8 cellular contexts compared by ENCODE assay signal in the genomic region with DNA sequence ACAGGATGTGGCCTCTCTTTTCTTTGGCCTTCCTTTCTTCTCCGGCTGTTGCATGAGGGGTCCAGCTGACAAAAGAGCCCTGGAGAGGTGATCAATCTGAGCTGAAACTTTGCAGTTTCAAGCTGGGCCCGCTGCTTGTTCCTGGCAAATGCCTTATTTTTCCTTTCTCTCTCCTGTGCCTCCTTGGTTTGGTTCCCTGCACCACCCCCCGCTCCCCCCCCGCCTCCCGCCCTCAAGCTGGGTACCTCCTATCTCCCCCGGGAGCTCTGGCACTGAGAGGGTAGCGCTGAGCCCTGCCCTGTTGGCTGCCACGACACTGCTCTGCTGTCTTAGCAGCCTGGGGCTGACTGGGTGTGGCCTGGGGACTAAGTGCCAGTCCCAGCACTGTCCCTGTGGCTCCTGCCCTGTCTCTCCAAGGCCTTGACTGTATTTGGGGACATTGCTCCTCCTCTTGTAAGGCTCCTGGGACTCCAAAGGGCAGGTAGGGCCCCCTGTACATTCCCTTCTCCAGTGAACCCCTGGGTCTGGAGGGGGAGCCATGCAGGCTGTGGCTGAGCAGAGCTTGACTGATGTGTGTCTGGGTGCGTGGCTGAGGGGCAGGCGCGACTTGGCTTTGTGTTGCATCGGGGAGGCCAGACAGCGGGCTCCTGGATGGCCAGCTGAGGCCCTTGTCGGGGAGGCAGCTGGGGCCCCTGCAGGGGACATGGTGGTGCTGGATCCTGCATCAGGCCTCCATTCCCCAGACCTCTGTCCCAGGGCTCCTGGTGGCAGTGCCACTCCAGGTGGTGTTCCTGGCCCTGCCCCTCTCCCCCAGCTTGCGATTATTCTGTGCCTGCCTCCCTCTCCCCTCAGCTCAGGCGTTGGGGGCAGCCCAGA. TPM values are rescaled to one million over a fixed set of nuclear protein-coding genes. Genes with fewer than 3 reads are reported as not detected.
A peak's percentile ranks its signal among the peaks of the same experiment; 100 is the strongest.
DNase-seq lines count a peak whose midpoint lies in the region; ATAC-seq, FAIRE-seq and TF ChIP-seq lines count a peak whose summit lies in the region.

No MANE protein-coding gene starts in this region.

- no peak for TF ChIP-seq CTCF in bronchial epithelial cell (IDR thresholded peaks at IDR 0.05; ENCODE audit: insufficient read depth, low read length, severe bottlenecking)
- no peak for TF ChIP-seq CTCF in HepG2 (CRISPR knock-in tag; IDR thresholded peaks at IDR 0.05)
- no peak for TF ChIP-seq CTCF in suprapubic skin (IDR thresholded peaks at IDR 0.05)

- H2AFZ ChIP-seq in HepG2 (ENCODE audit: low read length): no peak overlapping the region

- no peak overlapping the region for H3K27ac ChIP-seq in HepG2 (ENCODE audit: extremely low read length, insufficient read depth, low read length)
- H3K27ac ChIP-seq in suprapubic skin: no peak overlapping the region

- DNase-seq in NCI-H2081 (lab: John Stamatoyannopoulos, UW): peak; percentile 8 to 13
- no peak for DNase-seq in NCI-H2081 treated with DMSO at 0.1 percent for 48 hours (lab: John Stamatoyannopoulos, UW)
- peak; percentile 64 for DNase-seq in NCI-H2171 (lab: John Stamatoyannopoulos, UW)
- no peak for DNase-seq in bronchial epithelial cell (ENCODE audit: low read depth)
- no peak for DNase-seq in HepG2 (ENCODE audit: low spot score)
- DNase-seq in suprapubic skin (ENCODE audit: low spot score in 2 of 2): no peak
- no peak for DNase-seq in islet precursor cell

- H3K27me3 ChIP-seq in bronchial epithelial cell (ENCODE audit: control insufficient read depth, insufficient read depth, low read length): no peaks in the 10 kb centered on the region
- no peaks in the 10 kb centered on the region for H3K27me3 ChIP-seq in HepG2 (ENCODE audit: control insufficient read depth in 1 of 2, insufficient read depth in 2 of 2, low read length in 2 of 2)
- H3K27me3 ChIP-seq in suprapubic skin: no peaks in the 10 kb centered on the region

- CTCF ChIA-PET in HepG2 (lab: Yijun Ruan, JAX; ENCODE audit: low intra/inter-chr PET ratio, low total read pairs): interaction anchor here (1.0 kb wide), 1 partner anchor 75 kb away, joined by 4 read pairs; no protein-coding TSS in a partner anchor

- H3K36me3 ChIP-seq in bronchial epithelial cell (ENCODE audit: control insufficient read depth, insufficient read depth, low read length) (peaks cover 11% of the 10 kb centered on the region), HepG2 (replicated peaks in 1 of 2; ENCODE audit: control insufficient read depth in 1 of 2, insufficient read depth in 2 of 2, low read length in 2 of 2) (peaks cover 0 to 4% of the 10 kb centered on the region in 2 experiments; a peak in 3 of 5 replicates), suprapubic skin (peaks cover 22% of the 10 kb centered on the region)

- H3K9me3 ChIP-seq in HepG2 (ENCODE audit: low read length) (no peaks in the 10 kb centered on the region), suprapubic skin (no peaks in the 10 kb centered on the region)

- H4K20me1 ChIP-seq in HepG2 (ENCODE audit: insufficient read depth, low read length): no peaks in the 10 kb centered on the region

- TF ChIP-seq POLR2A in HepG2 (IDR thresholded peaks at IDR 0.05; ENCODE audit: insufficient read depth in 1 of 2, low read depth in 2 of 2, low read length in 2 of 2): no peak
- no peak for TF ChIP-seq POLR2A in suprapubic skin (IDR thresholded peaks at IDR 0.05)

- BruUV-seq in HepG2 (replicated peaks; lab: Mats Ljungman, UMichigan): no TSS peak

- peak overlapping the region; percentile 74 for H3K9ac ChIP-seq in HepG2 (ENCODE audit: insufficient read depth, low read depth, low read length)

- intact Hi-C loops in HepG2 (cut with micrococcal nuclease; ENCODE audit: unreplicated experiment): no loop called here

- ATAC-seq in HepG2: peak; percentile 77
- no peak for ATAC-seq in HG03196 (IDR thresholded peaks at IDR 0.05; ENCODE audit: unreplicated experiment)

- FAIRE-seq in bronchial epithelial cell (lab: Jason Lieb, UNC) (no peak), HepG2 (lab: Jason Lieb, UNC) (peak; percentile 44)

- TF ChIP-seq RAD21 in HepG2 (CRISPR knock-in tag; IDR thresholded peaks at IDR 0.05): no peak

- in situ Hi-C loops in HepG2 (cut with HindIII; ENCODE audit: extremely low pct_ligation_motif_present, low pct_unique_long_range_greater_than_20kb): no loop called here

- 16% methylated on average over 5 of the region's 16 CpGs for WGBS in HepG2 (ENCODE audit: low lambda C conversion rate)
- WGBS in suprapubic skin: 31% methylated on average over 9 of the region's 16 CpGs

- TF ChIP-seq EP300 in HepG2 (IDR thresholded peaks at IDR 0.05; ENCODE audit: low read depth in 2 of 2, low read length in 2 of 2): no peak
- no peak for TF ChIP-seq EP300 in HepG2 (CRISPR knock-in tag; IDR thresholded peaks at IDR 0.05; ENCODE audit: borderline replicate concordance)
- no peak for TF ChIP-seq EP300 in suprapubic skin (IDR thresholded peaks at IDR 0.05)

- 0 out of 2 replicates have a peak, but pooled peaks cover 4% of the 10 kb centered on the region for H3K4me1 ChIP-seq in HepG2 (ENCODE audit: insufficient read depth, low read length)
- H3K4me1 ChIP-seq in suprapubic skin: peaks cover 20% of the 10 kb centered on the region

- peaks cover 9% of the 10 kb centered on the region for H3K79me2 ChIP-seq in HepG2 (ENCODE audit: insufficient read depth, low read length)

- peak overlapping the region; percentile 73 for H3K4me2 ChIP-seq in HepG2 (ENCODE audit: low read depth, low read length)

- POLR2A ChIA-PET in HepG2 (lab: Yijun Ruan, JAX): interaction anchor here (0.7 to 1.6 kb wide), 5 partner anchors 19 to 88 kb away, joined by 3 to 6 read pairs (median 4); partner anchors contain the start of genes LAGE3, SLC10A3 and TAFAZZIN

- H3K4me3 ChIP-seq in bronchial epithelial cell (ENCODE audit: low read depth, low read length) (peak overlapping the region; percentile 71), HepG2 (replicated peaks in 1 of 3; ENCODE audit: insufficient read depth in 1 of 3, low read depth in 2 of 3, low read length in 3 of 3) (peak overlapping the region; percentile 60 to 87 (median 79)), suprapubic skin (peak overlapping the region; percentile 62)

RNA-seq across cellular contexts. Expression of gene PLXNA3, which starts 1.1 kb away (rescaled TPM):
- 6.1 and 8.7 TPM in 2 replicates for total RNA-seq in bronchial epithelial cell
- 0.90 and 5.8 TPM in 2 replicates for total RNA-seq in HepG2 (2016; rRNA removed; fragmentation: Illumina TruSeq; extraction: Trizol)
- total RNA-seq in HepG2 (2016; cell fraction: cytosol; rRNA removed; fragmentation: Illumina TruSeq; extraction: Trizol; ENCODE audit: low read depth): 1.4 and 2.4 TPM in 2 replicates
- total RNA-seq in HepG2 (2016; cell fraction: insoluble cytoplasmic fraction; rRNA removed; fragmentation: Illumina TruSeq; extraction: Trizol): 1.5 and 4.7 TPM in 2 replicates
- 1.5 and 2.0 TPM in 2 replicates for total RNA-seq in HepG2 (2016; cell fraction: membrane; rRNA removed; fragmentation: Illumina TruSeq; extraction: Trizol)
- total RNA-seq in HepG2 (2016; cell fraction: nucleus; rRNA removed; fragmentation: Illumina TruSeq; extraction: Trizol): 5.8 and 9.4 TPM in 2 replicates
- polyA plus RNA-seq in HepG2 (2011; rRNA removed): 20.6 and 26.3 TPM in 2 replicates
- polyA plus RNA-seq in HepG2 (2011; cell fraction: cytosol; rRNA removed): 5.3 and 6.9 TPM in 2 replicates
- 197 and 290 TPM in 2 replicates for polyA plus RNA-seq in HepG2 (2011; cell fraction: nucleus; rRNA removed)
- polyA plus RNA-seq in HepG2 (2012): 15.1 and 20.7 TPM in 2 replicates
- polyA plus RNA-seq in HepG2 (2016; cell fraction: cytosol; fragmentation: Illumina TruSeq; extraction: Trizol; ENCODE audit: low read depth): 0.36 and 0.64 TPM in 2 replicates
- polyA plus RNA-seq in HepG2 (2016; cell fraction: insoluble cytoplasmic fraction; fragmentation: Illumina TruSeq; extraction: Trizol; ENCODE audit: low read depth): 2.1 and 4.1 TPM in 2 replicates
- 1.6 and 2.6 TPM in 2 replicates for polyA plus RNA-seq in HepG2 (2016; cell fraction: membrane; fragmentation: Illumina TruSeq; extraction: Trizol; ENCODE audit: low read depth)
- 56.9 and 70.7 TPM in 2 replicates for polyA plus RNA-seq in HepG2 (2016; cell fraction: nucleus; fragmentation: Illumina TruSeq; extraction: Trizol; ENCODE audit: insufficient read depth, low read depth)
- polyA minus RNA-seq in HepG2 (2011; rRNA and poly(A)+ RNA removed; ENCODE audit: low replicate concordance): 13.0 and 37.1 TPM in 2 replicates
- polyA minus RNA-seq in HepG2 (2011; cell fraction: cytosol; rRNA and poly(A)+ RNA removed): 7.5 and 14.2 TPM in 2 replicates
- polyA minus RNA-seq in HepG2 (2011; cell fraction: nucleus; rRNA and poly(A)+ RNA removed): 36.8 and 42.5 TPM in 2 replicates
- 10 to 100 TPM; 12.0 to 52.0 (median 29.6) TPM for total RNA-seq in suprapubic skin

RNA-seq across cellular contexts. Expression of gene FAM50A, which starts 15.3 kb away (rescaled TPM):
- 88.5 and 90.4 TPM in 2 replicates for total RNA-seq in bronchial epithelial cell
- total RNA-seq in HepG2 (2016; rRNA removed; fragmentation: Illumina TruSeq; extraction: Trizol): 19.5 and 30.7 TPM in 2 replicates
- 18.5 and 19.1 TPM in 2 replicates for total RNA-seq in HepG2 (2016; cell fraction: cytosol; rRNA removed; fragmentation: Illumina TruSeq; extraction: Trizol; ENCODE audit: low read depth)
- total RNA-seq in HepG2 (2016; cell fraction: insoluble cytoplasmic fraction; rRNA removed; fragmentation: Illumina TruSeq; extraction: Trizol): 17.1 and 33.9 TPM in 2 replicates
- total RNA-seq in HepG2 (2016; cell fraction: membrane; rRNA removed; fragmentation: Illumina TruSeq; extraction: Trizol): 22.2 and 22.4 TPM in 2 replicates
- 17.3 and 21.6 TPM in 2 replicates for total RNA-seq in HepG2 (2016; cell fraction: nucleus; rRNA removed; fragmentation: Illumina TruSeq; extraction: Trizol)
- polyA plus RNA-seq in HepG2 (2011; rRNA removed): 40.7 and 51.1 TPM in 2 replicates
- 36.0 and 37.8 TPM in 2 replicates for polyA plus RNA-seq in HepG2 (2011; cell fraction: cytosol; rRNA removed)
- polyA plus RNA-seq in HepG2 (2011; cell fraction: nucleus; rRNA removed): 122 and 133 TPM in 2 replicates
- 33.3 and 62.2 TPM in 2 replicates for polyA plus RNA-seq in HepG2 (2012)
- 26.4 and 26.9 TPM in 2 replicates for polyA plus RNA-seq in HepG2 (2016; cell fraction: cytosol; fragmentation: Illumina TruSeq; extraction: Trizol; ENCODE audit: low read depth)
- polyA plus RNA-seq in HepG2 (2016; cell fraction: insoluble cytoplasmic fraction; fragmentation: Illumina TruSeq; extraction: Trizol; ENCODE audit: low read depth): 31.3 and 33.6 TPM in 2 replicates
- polyA plus RNA-seq in HepG2 (2016; cell fraction: membrane; fragmentation: Illumina TruSeq; extraction: Trizol; ENCODE audit: low read depth): 24.8 and 24.9 TPM in 2 replicates
- 55.5 and 66.5 TPM in 2 replicates for polyA plus RNA-seq in HepG2 (2016; cell fraction: nucleus; fragmentation: Illumina TruSeq; extraction: Trizol; ENCODE audit: insufficient read depth, low read depth)
- polyA minus RNA-seq in HepG2 (2011; rRNA and poly(A)+ RNA removed; ENCODE audit: low replicate concordance): 21.9 and 63.3 TPM in 2 replicates
- 11.7 and 12.1 TPM in 2 replicates for polyA minus RNA-seq in HepG2 (2011; cell fraction: cytosol; rRNA and poly(A)+ RNA removed)
- 22.7 and 43.5 TPM in 2 replicates for polyA minus RNA-seq in HepG2 (2011; cell fraction: nucleus; rRNA and poly(A)+ RNA removed)
- 10 to 100 TPM; 16.2 to 31.5 (median 23.3) TPM for total RNA-seq in suprapubic skin

RNA-seq across cellular contexts. Expression of gene LAGE3, which starts 19.9 kb away (rescaled TPM):
- 7.2 and 14.7 TPM in 2 replicates for total RNA-seq in bronchial epithelial cell
- total RNA-seq in HepG2 (2016; rRNA removed; fragmentation: Illumina TruSeq; extraction: Trizol): 12.7 and 13.0 TPM in 2 replicates
- 13.1 and 15.3 TPM in 2 replicates for total RNA-seq in HepG2 (2016; cell fraction: cytosol; rRNA removed; fragmentation: Illumina TruSeq; extraction: Trizol; ENCODE audit: low read depth)
- 11.6 and 13.1 TPM in 2 replicates for total RNA-seq in HepG2 (2016; cell fraction: insoluble cytoplasmic fraction; rRNA removed; fragmentation: Illumina TruSeq; extraction: Trizol)
- total RNA-seq in HepG2 (2016; cell fraction: membrane; rRNA removed; fragmentation: Illumina TruSeq; extraction: Trizol): 15.6 and 16.5 TPM in 2 replicates
- total RNA-seq in HepG2 (2016; cell fraction: nucleus; rRNA removed; fragmentation: Illumina TruSeq; extraction: Trizol): 4.3 and 4.5 TPM in 2 replicates
- 7.6 and 10.0 TPM in 2 replicates for polyA plus RNA-seq in HepG2 (2011; rRNA removed)
- 7.3 and 14.8 TPM in 2 replicates for polyA plus RNA-seq in HepG2 (2011; cell fraction: cytosol; rRNA removed)
- polyA plus RNA-seq in HepG2 (2011; cell fraction: nucleus; rRNA removed): 4.4 and 4.8 TPM in 2 replicates
- polyA plus RNA-seq in HepG2 (2012): 6.6 and 7.8 TPM in 2 replicates
- polyA plus RNA-seq in HepG2 (2016; cell fraction: cytosol; fragmentation: Illumina TruSeq; extraction: Trizol; ENCODE audit: low read depth): 14.7 and 17.5 TPM in 2 replicates
- polyA plus RNA-seq in HepG2 (2016; cell fraction: insoluble cytoplasmic fraction; fragmentation: Illumina TruSeq; extraction: Trizol; ENCODE audit: low read depth): 13.0 and 13.7 TPM in 2 replicates
- polyA plus RNA-seq in HepG2 (2016; cell fraction: membrane; fragmentation: Illumina TruSeq; extraction: Trizol; ENCODE audit: low read depth): 12.6 and 15.5 TPM in 2 replicates
- polyA plus RNA-seq in HepG2 (2016; cell fraction: nucleus; fragmentation: Illumina TruSeq; extraction: Trizol; ENCODE audit: insufficient read depth, low read depth): 5.3 and 9.9 TPM in 2 replicates
- polyA minus RNA-seq in HepG2 (2011; rRNA and poly(A)+ RNA removed; ENCODE audit: low replicate concordance): 5.9 and 21.7 TPM in 2 replicates
- 2.9 and 3.0 TPM in 2 replicates for polyA minus RNA-seq in HepG2 (2011; cell fraction: cytosol; rRNA and poly(A)+ RNA removed)
- 0.90 TPM in 1 of 2 replicates, not detected in the other for polyA minus RNA-seq in HepG2 (2011; cell fraction: nucleus; rRNA and poly(A)+ RNA removed)
- 10 to 100 TPM in 3 of 4 donors, 1 to 10 TPM in 1; 8.0 to 44.4 (median 28.6) TPM for total RNA-seq in suprapubic skin

RNA-seq across cellular contexts. Expression of gene GDI1, which starts 22.2 kb away (rescaled TPM):
- total RNA-seq in bronchial epithelial cell (87.2 and 98.5 TPM in 2 replicates), HepG2 (2016; rRNA removed; fragmentation: Illumina TruSeq; extraction: Trizol) (10.9 and 17.4 TPM in 2 replicates), suprapubic skin (100 to 1,000 TPM in 1 of 4 donors, 10 to 100 TPM in 3; 64.9 to 115 (median 73.6) TPM)
- 3.6 and 5.6 TPM in 2 replicates for total RNA-seq in HepG2 (2016; cell fraction: cytosol; rRNA removed; fragmentation: Illumina TruSeq; extraction: Trizol; ENCODE audit: low read depth)
- 8.9 and 16.8 TPM in 2 replicates for total RNA-seq in HepG2 (2016; cell fraction: insoluble cytoplasmic fraction; rRNA removed; fragmentation: Illumina TruSeq; extraction: Trizol)
- total RNA-seq in HepG2 (2016; cell fraction: membrane; rRNA removed; fragmentation: Illumina TruSeq; extraction: Trizol): 7.5 and 7.6 TPM in 2 replicates
- 13.9 and 15.7 TPM in 2 replicates for total RNA-seq in HepG2 (2016; cell fraction: nucleus; rRNA removed; fragmentation: Illumina TruSeq; extraction: Trizol)
- polyA plus RNA-seq in HepG2 (2011; rRNA removed): 105 and 124 TPM in 2 replicates
- polyA plus RNA-seq in HepG2 (2011; cell fraction: cytosol; rRNA removed): 60.1 and 62.5 TPM in 2 replicates
- 582 and 608 TPM in 2 replicates for polyA plus RNA-seq in HepG2 (2011; cell fraction: nucleus; rRNA removed)
- 57.4 and 84.6 TPM in 2 replicates for polyA plus RNA-seq in HepG2 (2012)
- 3.7 and 4.3 TPM in 2 replicates for polyA plus RNA-seq in HepG2 (2016; cell fraction: cytosol; fragmentation: Illumina TruSeq; extraction: Trizol; ENCODE audit: low read depth)
- polyA plus RNA-seq in HepG2 (2016; cell fraction: insoluble cytoplasmic fraction; fragmentation: Illumina TruSeq; extraction: Trizol; ENCODE audit: low read depth): 14.7 and 19.8 TPM in 2 replicates
- polyA plus RNA-seq in HepG2 (2016; cell fraction: membrane; fragmentation: Illumina TruSeq; extraction: Trizol; ENCODE audit: low read depth): 8.3 and 8.4 TPM in 2 replicates
- polyA plus RNA-seq in HepG2 (2016; cell fraction: nucleus; fragmentation: Illumina TruSeq; extraction: Trizol; ENCODE audit: insufficient read depth, low read depth): 82.9 and 93.3 TPM in 2 replicates
- 62.2 and 71.5 TPM in 2 replicates for polyA minus RNA-seq in HepG2 (2011; rRNA and poly(A)+ RNA removed; ENCODE audit: low replicate concordance)
- 25.7 and 26.8 TPM in 2 replicates for polyA minus RNA-seq in HepG2 (2011; cell fraction: cytosol; rRNA and poly(A)+ RNA removed)
- polyA minus RNA-seq in HepG2 (2011; cell fraction: nucleus; rRNA and poly(A)+ RNA removed): 94.9 and 97.9 TPM in 2 replicates

RNA-seq across cellular contexts. Expression of gene UBL4A, which starts 27.2 kb away (rescaled TPM):
- total RNA-seq in bronchial epithelial cell: 36.6 and 59.2 TPM in 2 replicates
- total RNA-seq in HepG2 (2016; rRNA removed; fragmentation: Illumina TruSeq; extraction: Trizol): 25.5 and 29.1 TPM in 2 replicates
- 11.4 and 12.2 TPM in 2 replicates for total RNA-seq in HepG2 (2016; cell fraction: cytosol; rRNA removed; fragmentation: Illumina TruSeq; extraction: Trizol; ENCODE audit: low read depth)
- total RNA-seq in HepG2 (2016; cell fraction: insoluble cytoplasmic fraction; rRNA removed; fragmentation: Illumina TruSeq; extraction: Trizol): 26.5 and 28.9 TPM in 2 replicates
- 32.1 and 33.9 TPM in 2 replicates for total RNA-seq in HepG2 (2016; cell fraction: membrane; rRNA removed; fragmentation: Illumina TruSeq; extraction: Trizol)
- 10.4 and 12.9 TPM in 2 replicates for total RNA-seq in HepG2 (2016; cell fraction: nucleus; rRNA removed; fragmentation: Illumina TruSeq; extraction: Trizol)
- polyA plus RNA-seq in HepG2 (2011; rRNA removed): 16.8 and 21.7 TPM in 2 replicates
- polyA plus RNA-seq in HepG2 (2011; cell fraction: cytosol; rRNA removed): 20.9 and 32.4 TPM in 2 replicates
- polyA plus RNA-seq in HepG2 (2011; cell fraction: nucleus; rRNA removed): 11.5 and 13.8 TPM in 2 replicates
- 14.3 and 16.6 TPM in 2 replicates for polyA plus RNA-seq in HepG2 (2012)
- 12.8 and 14.0 TPM in 2 replicates for polyA plus RNA-seq in HepG2 (2016; cell fraction: cytosol; fragmentation: Illumina TruSeq; extraction: Trizol; ENCODE audit: low read depth)
- 21.9 and 28.0 TPM in 2 replicates for polyA plus RNA-seq in HepG2 (2016; cell fraction: insoluble cytoplasmic fraction; fragmentation: Illumina TruSeq; extraction: Trizol; ENCODE audit: low read depth)
- 24.6 and 26.6 TPM in 2 replicates for polyA plus RNA-seq in HepG2 (2016; cell fraction: membrane; fragmentation: Illumina TruSeq; extraction: Trizol; ENCODE audit: low read depth)
- polyA plus RNA-seq in HepG2 (2016; cell fraction: nucleus; fragmentation: Illumina TruSeq; extraction: Trizol; ENCODE audit: insufficient read depth, low read depth): 17.4 and 20.6 TPM in 2 replicates
- polyA minus RNA-seq in HepG2 (2011; rRNA and poly(A)+ RNA removed; ENCODE audit: low replicate concordance): 32.9 and 96.4 TPM in 2 replicates
- polyA minus RNA-seq in HepG2 (2011; cell fraction: cytosol; rRNA and poly(A)+ RNA removed): 13.2 and 18.6 TPM in 2 replicates
- 3.0 and 4.6 TPM in 2 replicates for polyA minus RNA-seq in HepG2 (2011; cell fraction: nucleus; rRNA and poly(A)+ RNA removed)
- total RNA-seq in suprapubic skin: 10 to 100 TPM; 25.8 to 50.5 (median 46.4) TPM

Comparison
In these comparisons a context has a peak if more than half of its experiments do, and no peak if none do; other contexts are left out.
1. DNase-seq: peak in NCI-H2081 (2 of 2) and NCI-H2171 (single experiment); none in NCI-H2081 treated with DMSO at 0.1 percent for 48 hours (single experiment), bronchial epithelial cell (single experiment), HepG2 (single experiment), suprapubic skin (0 of 2) and islet precursor cell (single experiment).
2. Peak in every context shown above with its lines, with median percentiles within 50 percentile points of each other: H3K4me3 ChIP-seq.